ENCODE assay signal across 8 cellular contexts in the genomic region with DNA sequence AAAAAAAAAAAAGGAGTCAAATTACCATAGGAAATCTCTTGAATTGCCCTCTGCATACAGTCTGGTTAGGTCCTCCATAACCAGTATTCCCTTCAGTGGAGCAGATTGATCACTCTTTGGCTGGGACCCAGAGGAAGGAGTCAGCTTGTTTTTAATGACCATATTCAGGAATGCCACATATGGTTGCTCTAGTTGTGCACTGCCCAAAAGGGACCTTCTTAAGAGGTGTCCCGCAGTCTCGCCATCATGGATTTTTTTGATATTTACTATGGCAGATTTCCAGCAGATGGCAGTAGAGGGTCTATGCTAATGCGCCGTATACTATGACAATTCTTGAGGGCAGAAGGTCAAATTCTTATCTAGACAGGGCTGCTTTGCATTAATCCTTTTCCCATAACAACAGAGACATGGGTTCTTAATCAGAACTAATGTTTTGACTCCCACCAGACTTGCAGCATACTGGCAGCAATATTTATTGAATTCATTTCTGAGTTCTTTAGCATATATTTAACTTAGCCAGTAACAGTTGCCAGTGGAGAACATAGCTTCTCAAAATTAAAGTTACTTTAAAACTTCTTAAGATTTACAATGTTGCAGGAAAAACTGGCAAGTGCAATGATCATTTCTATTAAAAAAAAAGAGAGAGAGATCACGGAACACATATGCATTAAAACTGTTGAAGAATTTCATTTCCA. TPM values are rescaled to one million over a fixed set of nuclear protein-coding genes. Genes with fewer than 3 reads are reported as not detected.
A peak's percentile ranks its signal among the peaks of the same experiment; 100 is the strongest.
DNase-seq lines count a peak whose midpoint lies in the region; ATAC-seq and TF ChIP-seq lines count a peak whose summit lies in the region.

No MANE protein-coding gene starts in this region.

- H3K27me3 ChIP-seq in smooth muscle cell (ENCODE audit: low read depth), result no peaks in the 10 kb centered on the region

- no peaks in the 10 kb centered on the region for H3F3A ChIP-seq in smooth muscle cell (ENCODE audit: low read depth)

- H3K27ac ChIP-seq in smooth muscle cell (ENCODE audit: low read depth), result no peak overlapping the region

- H3K9ac ChIP-seq in smooth muscle cell (ENCODE audit: low read depth), result no peak overlapping the region

- H3K79me2 ChIP-seq in smooth muscle cell (ENCODE audit: low read depth), result no peaks in the 10 kb centered on the region

- H3K27ac Mint-ChIP-seq in activated naive CD4-positive, alpha-beta T cell treated with anti-CD3 and anti-CD28 coated beads, Interleukin-2, amount 50 U/mL, for 72 hours, result peak overlapping the region in 1 of 2 donors; percentile 50

- no peaks in the 10 kb centered on the region for H4K20me1 ChIP-seq in smooth muscle cell (ENCODE audit: low read depth)

- no peaks in the 10 kb centered on the region for H3K9me3 ChIP-seq in smooth muscle cell (replicated peaks; ENCODE audit: low read depth)

- H3K4me3 ChIP-seq in smooth muscle cell, result no peak overlapping the region

- H3K4me1 ChIP-seq in smooth muscle cell (ENCODE audit: low read depth), result no peaks in the 10 kb centered on the region

- ATAC-seq in GM21529 (IDR thresholded peaks at IDR 0.05; ENCODE audit: unreplicated experiment) (peak; percentile 68), left ventricle myocardium superior (peak; percentile 86)
- ATAC-seq in activated naive CD4-positive, alpha-beta T cell treated with anti-CD3 and anti-CD28 coated beads, Interleukin-2, amount 50 U/mL, for 72 hours, result peak; percentile 76 to 87

- no peaks in the 10 kb centered on the region for H3K9me3 Mint-ChIP-seq in activated naive CD4-positive, alpha-beta T cell treated with anti-CD3 and anti-CD28 coated beads, Interleukin-2, amount 50 U/mL, for 72 hours

- intact Hi-C loops in left ventricle myocardium superior (cut with micrococcal nuclease), result no loop called here

- peaks cover 5 to 11% of the 10 kb centered on the region in 2 donors for H3K36me3 Mint-ChIP-seq in activated naive CD4-positive, alpha-beta T cell treated with anti-CD3 and anti-CD28 coated beads, Interleukin-2, amount 50 U/mL, for 72 hours

- no peak overlapping the region for H2AFZ ChIP-seq in smooth muscle cell (ENCODE audit: low read depth)

- no peak overlapping the region for H3K4me2 ChIP-seq in smooth muscle cell

- peak; percentile 33 for DNase-seq in COLO668 (lab: John Stamatoyannopoulos, UW; ENCODE audit: unreplicated experiment)
- DNase-seq in M059J (ENCODE audit: low read depth), result peak; percentile 61
- DNase-seq in SKM-1 (lab: John Stamatoyannopoulos, UW; ENCODE audit: unreplicated experiment), result peak; percentile 72
- peak in 1 of 2 donors; percentile 76 for DNase-seq in activated naive CD4-positive, alpha-beta T cell treated with anti-CD3 and anti-CD28 coated beads, Interleukin-2, amount 50 U/mL, for 72 hours (ENCODE audit: low spot score in 2 of 2)
- DNase-seq in left ventricle myocardium superior, result no peak
- DNase-seq in smooth muscle cell (lab: John Stamatoyannopoulos, UW; ENCODE audit: unreplicated experiment), result no peak
- no peak for DNase-seq in ureter (ENCODE audit: low spot score)

- TF ChIP-seq CTCF in smooth muscle cell (IDR thresholded peaks at IDR 0.05; ENCODE audit: borderline replicate concordance, insufficient read depth, poor library complexity, severe bottlenecking), result peak; percentile 70

- no peaks in the 10 kb centered on the region for H3K36me3 ChIP-seq in smooth muscle cell (ENCODE audit: low read depth)

- 57% methylated on average over 5 of the region's 5 CpGs for WGBS in smooth muscle cell (ENCODE audit: low lambda C conversion rate)

RNA-seq across cellular contexts. Expression of a gene that starts 31.8 kb away (rescaled TPM):
- 10.2 and 14.3 TPM in 2 replicates for total RNA-seq in M059J (2014; rRNA removed; shearing (Covaris generic))
- total RNA-seq in activated naive CD4-positive, alpha-beta T cell treated with anti-CD3 and anti-CD28 coated beads, Interleukin-2, amount 50 U/mL, for 72 hours, result 10 to 100 TPM; 46.6 to 48.1 TPM
- 16.3 TPM for total RNA-seq in left ventricle myocardium superior
- 11.7 and 17.3 TPM in 2 replicates for total RNA-seq in smooth muscle cell
- 10.1 and 11.3 TPM in 2 replicates for polyA plus RNA-seq in smooth muscle cell
- 80.6 TPM for total RNA-seq in ureter

Comparison
In these comparisons a context has a peak if more than half of its experiments do, and no peak if none do; other contexts are left out.
1. DNase-seq: peak in COLO668 (single experiment), M059J (single experiment) and SKM-1 (single experiment); none in left ventricle myocardium superior (single experiment), smooth muscle cell (single experiment) and ureter (single experiment).
2. Peak in every context shown above with its lines, with median percentiles within 50 percentile points of each other: ATAC-seq.